In genomic region chr11:123642435-123642834, GRCh38 we compare ENCODE assay signal across 1 cellular context.
TF ChIP-seq lines count a peak whose summit lies in the region.

No MANE protein-coding gene starts in this region.

TF ChIP-seq in WTC11, 78 proteins besides CTCF, POLR2A, EP300 and RAD21 (continued from another document):
- TF ChIP-seq ZNF532 (CRISPR knock-in tag; IDR thresholded peaks at IDR 0.05; ENCODE audit: borderline replicate concordance) (no peak), USF2 (CRISPR knock-in tag; IDR thresholded peaks at IDR 0.05) (no peak), ZNF138 (CRISPR knock-in tag; conservative IDR thresholded peaks at IDR 0.05) (no peak), IRF2 (CRISPR knock-in tag; IDR thresholded peaks at IDR 0.05; ENCODE audit: borderline replicate concordance, low read depth) (no peak), JAZF1 (CRISPR knock-in tag; IDR thresholded peaks at IDR 0.05) (no peak), JUN (CRISPR knock-in tag; IDR thresholded peaks at IDR 0.05) (no peak), ELF4 (CRISPR knock-in tag; IDR thresholded peaks at IDR 0.05; ENCODE audit: low read depth) (no peak), ZBTB21 (CRISPR knock-in tag; IDR thresholded peaks at IDR 0.05; ENCODE audit: borderline replicate concordance) (no peak), ZNF317 (CRISPR knock-in tag; IDR thresholded peaks at IDR 0.05; ENCODE audit: borderline replicate concordance, low read depth) (no peak), FOXJ3 (CRISPR knock-in tag; IDR thresholded peaks at IDR 0.05; ENCODE audit: borderline replicate concordance) (no peak)
- TF ChIP-seq, protein P1, sequence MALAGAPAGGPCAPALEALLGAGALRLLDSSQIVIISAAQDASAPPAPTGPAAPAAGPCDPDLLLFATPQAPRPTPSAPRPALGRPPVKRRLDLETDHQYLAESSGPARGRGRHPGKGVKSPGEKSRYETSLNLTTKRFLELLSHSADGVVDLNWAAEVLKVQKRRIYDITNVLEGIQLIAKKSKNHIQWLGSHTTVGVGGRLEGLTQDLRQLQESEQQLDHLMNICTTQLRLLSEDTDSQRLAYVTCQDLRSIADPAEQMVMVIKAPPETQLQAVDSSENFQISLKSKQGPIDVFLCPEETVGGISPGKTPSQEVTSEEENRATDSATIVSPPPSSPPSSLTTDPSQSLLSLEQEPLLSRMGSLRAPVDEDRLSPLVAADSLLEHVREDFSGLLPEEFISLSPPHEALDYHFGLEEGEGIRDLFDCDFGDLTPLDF (CRISPR knock-in tag; IDR thresholded peaks at IDR 0.05) = no peak
TF ChIP-seq in WTC11: peak in this region for 0.
